Comparison of ENCODE assay signal across 7 cellular contexts in the genomic region with DNA sequence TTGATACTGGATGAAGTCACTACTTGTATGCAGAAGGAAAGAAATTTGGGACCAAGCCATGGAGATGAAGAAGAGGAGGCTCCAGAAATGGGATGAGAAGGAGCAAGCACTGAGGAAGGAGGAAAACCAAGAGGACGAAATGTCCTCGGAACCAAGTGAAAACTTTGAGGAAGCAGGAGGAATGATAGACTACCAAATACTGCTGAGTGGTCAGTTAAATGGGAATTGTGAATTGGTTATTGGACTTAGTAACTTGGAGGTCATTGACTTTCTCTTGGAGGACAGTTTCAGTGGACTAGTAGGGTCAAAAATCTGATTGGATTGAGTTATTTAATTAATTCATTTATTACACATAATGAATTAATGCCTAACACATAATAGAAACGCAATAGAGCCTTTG.
"Had no signal": no experiment of that assay in that cellular context is flagged by ENCODE, and none has a peak within 500 bp of the region (broad histone marks: within the 10 kb centered on the region; RNA-seq: fewer than 3 reads in every experiment).

No MANE protein-coding gene starts in this region.

- H3K9ac ChIP-seq: GM23248 had no signal

- H3K27ac ChIP-seq: GM23248, HL-60 had no signal

- H3K9me3 Mint-ChIP-seq: H9 had no signal

- H3K27me3 Mint-ChIP-seq: IgD-negative memory B cell had no signal

- H3K4me3 Mint-ChIP-seq: H9, IgD-negative memory B cell had no signal

- H3K4me3 ChIP-seq: GM23248 had no signal

- H3K36me3 Mint-ChIP-seq: IgD-negative memory B cell had no signal

- H2AFZ ChIP-seq: GM23248 had no signal

- DNase-seq: GM23248, GOT3, H9, HCEC 1CT, KG1 had no signal

- H3K27ac Mint-ChIP-seq: H9, IgD-negative memory B cell had no signal
